ENCODE assay signal across 21 cellular contexts in genomic region chr20:48793776-48794175, GRCh38. TPM values are rescaled to one million over a fixed set of nuclear protein-coding genes. Genes with fewer than 3 reads are reported as not detected.
DNase-seq lines count a peak whose midpoint lies in the region; ATAC-seq and TF ChIP-seq lines count a peak whose summit lies in the region.
"Had no signal": no experiment of that assay in that cellular context is flagged by ENCODE, and none has a peak within 500 bp of the region (broad histone marks: within the 10 kb centered on the region; RNA-seq: fewer than 3 reads in every experiment).

No MANE protein-coding gene starts in this region.

- H3K4me2 ChIP-seq in Karpas-422 (ENCODE audit: low read depth, low read length, poor library complexity, severe bottlenecking): no peak overlapping the region

- no peaks in the 10 kb centered on the region for H3K9me2 ChIP-seq in Karpas-422 (replicated peaks; ENCODE audit: insufficient read depth, low read length)

- H3K9ac ChIP-seq in Karpas-422 (ENCODE audit: low read length): no peak overlapping the region

- no peaks in the 10 kb centered on the region for H4K20me1 ChIP-seq in Karpas-422 (ENCODE audit: insufficient read depth, low read depth, low read length)

- H3K27ac Mint-ChIP-seq in activated naive CD4-positive, alpha-beta T cell treated with anti-CD3 and anti-CD28 coated beads, Interleukin-2, amount 50 U/mL, for 24 hours: peak overlapping the region; percentile 60
- no peak overlapping the region for H3K27ac Mint-ChIP-seq in activated naive CD4-positive, alpha-beta T cell treated with anti-CD3 and anti-CD28 coated beads for 36 hours
- H3K27ac Mint-ChIP-seq in naive thymus-derived CD8-positive, alpha-beta T cell: peak overlapping the region; percentile 56 to 91 (median 80)
- no peak overlapping the region for H3K27ac Mint-ChIP-seq in type B pancreatic cell
- no peak overlapping the region for H3K27ac Mint-ChIP-seq in activated CD8-positive, alpha-beta T cell treated with anti-CD3 and anti-CD28 coated beads, Interleukin-2, amount 10 ng/mL, durations not matched to agents 7 days and 5 days

- CTCF ChIA-PET in activated naive CD4-positive, alpha-beta T cell treated with anti-CD3 and anti-CD28 coated beads for 36 hours (lab: Charles Lee): no interaction called here
- CTCF ChIA-PET in activated CD8-positive, alpha-beta T cell treated with anti-CD3 and anti-CD28 coated beads, Interleukin-2, amount 10 ng/mL, durations not matched to agents 7 days and 5 days (lab: Charles Lee): no interaction called here

- peaks cover 3% of the 10 kb centered on the region for H3K4me1 ChIP-seq in Karpas-422 (ENCODE audit: low read length)

- H3K9me3 Mint-ChIP-seq in activated naive CD4-positive, alpha-beta T cell treated with anti-CD3 and anti-CD28 coated beads, Interleukin-2, amount 50 U/mL, for 24 hours: no peaks in the 10 kb centered on the region
- H3K9me3 Mint-ChIP-seq in activated naive CD4-positive, alpha-beta T cell treated with anti-CD3 and anti-CD28 coated beads for 36 hours: no peaks in the 10 kb centered on the region
- H3K9me3 Mint-ChIP-seq in naive thymus-derived CD8-positive, alpha-beta T cell: no peaks in the 10 kb centered on the region
- no peaks in the 10 kb centered on the region for H3K9me3 Mint-ChIP-seq in type B pancreatic cell
- no peaks in the 10 kb centered on the region for H3K9me3 Mint-ChIP-seq in activated CD8-positive, alpha-beta T cell treated with anti-CD3 and anti-CD28 coated beads, Interleukin-2, amount 10 ng/mL, durations not matched to agents 7 days and 5 days (ENCODE audit: insufficient read depth)
- H3K9me3 Mint-ChIP-seq: activated CD8-positive, alpha-beta T cell treated with anti-CD3 and anti-CD28 coated beads for 36 hours had no signal

- peak overlapping the region; percentile 72 for H3K27ac ChIP-seq in caudate nucleus (ENCODE audit: low read depth, low read length)
- no peak overlapping the region for H3K27ac ChIP-seq in Karpas-422 (ENCODE audit: low read length)
- H3K27ac ChIP-seq: VCaP had no signal

- POLR2A ChIA-PET in naive thymus-derived CD8-positive, alpha-beta T cell (lab: Charles Lee): no interaction called here
- POLR2A ChIA-PET in activated CD8-positive, alpha-beta T cell treated with anti-CD3 and anti-CD28 coated beads, Interleukin-2, amount 10 ng/mL, durations not matched to agents 7 days and 5 days (lab: Charles Lee): no interaction called here

- no peaks in the 10 kb centered on the region for H3K27me3 ChIP-seq in Karpas-422 (ENCODE audit: low read length)

- H3K9me3 ChIP-seq in Karpas-422 (ENCODE audit: low read length): no peaks in the 10 kb centered on the region

- H3K27me3 Mint-ChIP-seq in activated naive CD4-positive, alpha-beta T cell treated with anti-CD3 and anti-CD28 coated beads, Interleukin-2, amount 50 U/mL, for 24 hours: no peaks in the 10 kb centered on the region
- no peaks in the 10 kb centered on the region for H3K27me3 Mint-ChIP-seq in activated naive CD4-positive, alpha-beta T cell treated with anti-CD3 and anti-CD28 coated beads for 36 hours (ENCODE audit: low read depth)
- no peaks in the 10 kb centered on the region for H3K27me3 Mint-ChIP-seq in naive thymus-derived CD8-positive, alpha-beta T cell
- peaks cover 33% of the 10 kb centered on the region for H3K27me3 Mint-ChIP-seq in type B pancreatic cell
- H3K27me3 Mint-ChIP-seq in activated CD8-positive, alpha-beta T cell treated with anti-CD3 and anti-CD28 coated beads, Interleukin-2, amount 10 ng/mL, durations not matched to agents 7 days and 5 days (ENCODE audit: low read depth): no peaks in the 10 kb centered on the region
- H3K27me3 Mint-ChIP-seq: activated CD8-positive, alpha-beta T cell treated with anti-CD3 and anti-CD28 coated beads for 36 hours had no signal

- no peak overlapping the region for H2AFZ ChIP-seq in Karpas-422 (ENCODE audit: low read length)

- DNase-seq in activated naive CD4-positive, alpha-beta T cell treated with anti-CD3 and anti-CD28 coated beads for 36 hours: no peak
- DNase-seq in caudate nucleus (lab: John Stamatoyannopoulos, UW): no peak
- DNase-seq in naive thymus-derived CD8-positive, alpha-beta T cell: no peak
- DNase-seq in type B pancreatic cell (ENCODE audit: extremely low spot score, unreplicated experiment): no peak
- DNase-seq in activated gamma-delta T cell (lab: John Stamatoyannopoulos, UW): no peak
- no peak for DNase-seq in Karpas-422
- DNase-seq in activated CD8-positive, alpha-beta T cell treated with anti-CD3 and anti-CD28 coated beads, Interleukin-2, amount 10 ng/mL, durations not matched to agents 7 days and 5 days: no peak
- DNase-seq: activated CD8-positive, alpha-beta T cell treated with anti-CD3 and anti-CD28 coated beads for 36 hours; amniotic stem cell; COR-L47; EL; foreskin fibroblast; IMR-90; MV-4-11; NCI-H2029; NCI-H510A; Right ventricle myocardium superior; stimulated activated naive CD8-positive, alpha-beta T cell treated with anti-CD3 and anti-CD28 coated beads, Interleukin-15, Interleukin-2, amounts not matched to agents 100 U/mL and 50 U/mL, for 24 hours; T-helper 1 cell had no signal

- no peak for TF ChIP-seq CTCF in type B pancreatic cell (conservative IDR thresholded peaks at IDR 0.05)

- H3K4me3 ChIP-seq in Karpas-422 (ENCODE audit: low read length): no peak overlapping the region

- no peaks in the 10 kb centered on the region for H3K36me3 ChIP-seq in Karpas-422 (ENCODE audit: insufficient read depth, low read length)

- H3K36me3 Mint-ChIP-seq in activated naive CD4-positive, alpha-beta T cell treated with anti-CD3 and anti-CD28 coated beads, Interleukin-2, amount 50 U/mL, for 24 hours: no peaks in the 10 kb centered on the region
- no peaks in the 10 kb centered on the region for H3K36me3 Mint-ChIP-seq in activated naive CD4-positive, alpha-beta T cell treated with anti-CD3 and anti-CD28 coated beads for 36 hours (ENCODE audit: low read depth)
- no peaks in the 10 kb centered on the region for H3K36me3 Mint-ChIP-seq in naive thymus-derived CD8-positive, alpha-beta T cell
- no peaks in the 10 kb centered on the region for H3K36me3 Mint-ChIP-seq in type B pancreatic cell
- H3K36me3 Mint-ChIP-seq in activated CD8-positive, alpha-beta T cell treated with anti-CD3 and anti-CD28 coated beads, Interleukin-2, amount 10 ng/mL, durations not matched to agents 7 days and 5 days (ENCODE audit: low read depth): peaks cover 38% of the 10 kb centered on the region

- no peak overlapping the region for H3K4me3 Mint-ChIP-seq in activated naive CD4-positive, alpha-beta T cell treated with anti-CD3 and anti-CD28 coated beads, Interleukin-2, amount 50 U/mL, for 24 hours
- H3K4me3 Mint-ChIP-seq in activated naive CD4-positive, alpha-beta T cell treated with anti-CD3 and anti-CD28 coated beads for 36 hours: no peak overlapping the region
- H3K4me3 Mint-ChIP-seq in naive thymus-derived CD8-positive, alpha-beta T cell: peak overlapping the region in 4 of 10 donors; percentile 2 to 56 (median 26)
- H3K4me3 Mint-ChIP-seq in type B pancreatic cell: peak overlapping the region; percentile 58
- H3K4me3 Mint-ChIP-seq in activated CD8-positive, alpha-beta T cell treated with anti-CD3 and anti-CD28 coated beads, Interleukin-2, amount 10 ng/mL, durations not matched to agents 7 days and 5 days: no peak overlapping the region
- H3K4me3 Mint-ChIP-seq: activated CD8-positive, alpha-beta T cell treated with anti-CD3 and anti-CD28 coated beads for 36 hours had no signal

- intact Hi-C loops in activated naive CD4-positive, alpha-beta T cell treated with anti-CD3 and anti-CD28 coated beads for 36 hours (cut with micrococcal nuclease): no loop called here

- no peak for ATAC-seq in naive thymus-derived CD8-positive, alpha-beta T cell
- ATAC-seq in activated CD8-positive, alpha-beta T cell treated with anti-CD3 and anti-CD28 coated beads, Interleukin-2, amount 10 ng/mL, durations not matched to agents 7 days and 5 days: no peak
- ATAC-seq: activated CD8-positive, alpha-beta T cell treated with anti-CD3 and anti-CD28 coated beads for 36 hours; stimulated activated naive CD8-positive, alpha-beta T cell treated with anti-CD3 and anti-CD28 coated beads, Interleukin-15, Interleukin-2, amounts not matched to agents 100 U/mL and 50 U/mL, for 24 hours had no signal

- no peaks in the 10 kb centered on the region for H3K79me2 ChIP-seq in Karpas-422 (ENCODE audit: low read length)

- H3K4me1 Mint-ChIP-seq in activated naive CD4-positive, alpha-beta T cell treated with anti-CD3 and anti-CD28 coated beads, Interleukin-2, amount 50 U/mL, for 24 hours: peaks cover 55% of the 10 kb centered on the region
- peaks cover 30% of the 10 kb centered on the region for H3K4me1 Mint-ChIP-seq in activated naive CD4-positive, alpha-beta T cell treated with anti-CD3 and anti-CD28 coated beads for 36 hours (ENCODE audit: low read depth)
- peaks cover 40 to 84% (median 63%) of the 10 kb centered on the region in 4 donors for H3K4me1 Mint-ChIP-seq in naive thymus-derived CD8-positive, alpha-beta T cell
- H3K4me1 Mint-ChIP-seq in type B pancreatic cell (ENCODE audit: unreplicated experiment): peaks cover 51% of the 10 kb centered on the region
- peaks cover 66% of the 10 kb centered on the region for H3K4me1 Mint-ChIP-seq in activated CD8-positive, alpha-beta T cell treated with anti-CD3 and anti-CD28 coated beads, Interleukin-2, amount 10 ng/mL, durations not matched to agents 7 days and 5 days (ENCODE audit: low read depth)

RNA-seq across cellular contexts. Expression of gene PREX1, which starts 34.0 kb away (rescaled TPM):
- total RNA-seq in activated naive CD4-positive, alpha-beta T cell treated with anti-CD3 and anti-CD28 coated beads for 36 hours: 10 to 100 TPM; 43.7 to 44.2 TPM
- total RNA-seq in naive thymus-derived CD8-positive, alpha-beta T cell: 100 to 1,000 TPM; 140 to 141 TPM
- 10 to 100 TPM; 14.4 to 38.5 (median 20.9) TPM for polyA plus RNA-seq in naive thymus-derived CD8-positive, alpha-beta T cell
- 0.71 and 20.8 TPM in 2 replicates for total RNA-seq in type B pancreatic cell (ENCODE audit: low replicate concordance)
- total RNA-seq in Karpas-422 (2014; rRNA removed; shearing (Covaris generic); ENCODE audit: low replicate concordance): not detected in 2 replicates
- total RNA-seq in activated CD8-positive, alpha-beta T cell treated with anti-CD3 and anti-CD28 coated beads, Interleukin-2, amount 10 ng/mL, durations not matched to agents 7 days and 5 days: 100 to 1,000 TPM; 146 to 152 TPM

Comparison
In these comparisons a context has a peak if more than half of its experiments do, and no peak if none do; other contexts are left out.
1. H3K27ac Mint-ChIP-seq: peak in activated naive CD4-positive, alpha-beta T cell treated with anti-CD3 and anti-CD28 coated beads, Interleukin-2, amount 50 U/mL, for 24 hours (single experiment) and naive thymus-derived CD8-positive, alpha-beta T cell (10 of 10); none in activated naive CD4-positive, alpha-beta T cell treated with anti-CD3 and anti-CD28 coated beads for 36 hours (single experiment), type B pancreatic cell (single experiment) and activated CD8-positive, alpha-beta T cell treated with anti-CD3 and anti-CD28 coated beads, Interleukin-2, amount 10 ng/mL, durations not matched to agents 7 days and 5 days (single experiment).